ENCODE assay signal across 15 cellular contexts in the genomic region with DNA sequence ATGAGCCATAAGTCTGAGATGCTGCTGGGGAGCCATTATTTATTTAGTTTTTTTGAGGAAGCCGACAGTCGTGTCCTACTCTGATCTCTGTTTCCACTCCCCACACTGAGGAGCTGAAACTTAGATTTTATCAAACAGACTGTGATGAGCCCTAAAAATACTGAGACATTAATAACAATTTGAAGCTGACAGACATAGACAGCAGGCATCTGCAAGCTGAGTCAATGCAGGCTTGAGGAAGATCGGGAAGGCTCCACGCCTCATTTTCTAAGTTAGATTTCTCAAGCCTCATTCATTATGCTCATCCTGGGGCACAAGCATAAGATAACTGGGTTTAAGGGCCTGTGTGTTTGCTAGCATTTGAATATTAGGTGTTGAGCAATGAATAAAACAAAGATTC. TPM values are rescaled to one million over a fixed set of nuclear protein-coding genes. Genes with fewer than 3 reads are reported as not detected.
DNase-seq lines count a peak whose midpoint lies in the region; TF ChIP-seq lines count a peak whose summit lies in the region.
"Had no signal": no experiment of that assay in that cellular context is flagged by ENCODE, and none has a peak within 500 bp of the region (broad histone marks: within the 10 kb centered on the region; RNA-seq: fewer than 3 reads in every experiment).

No MANE protein-coding gene starts in this region.

- H3K18ac ChIP-seq in neuronal stem cell (ENCODE audit: low read length), result no peak overlapping the region

- no peak overlapping the region for H4K8ac ChIP-seq in neuronal stem cell (ENCODE audit: low read depth, low read length)

- H3K27ac ChIP-seq in neuronal stem cell (replicated peaks; ENCODE audit: low read length) (peak overlapping the region; percentile 7), ovary (no peak overlapping the region)
- H3K27ac ChIP-seq: 22Rv1, BLaER1 had no signal

- H3K36me3 Mint-ChIP-seq in brain, result peaks cover 18% of the 10 kb centered on the region

- H3K27me3 ChIP-seq in neuronal stem cell (ENCODE audit: control insufficient read depth in 3 of 3, insufficient read depth in 3 of 3, low read depth in 1 of 3, low read length in 3 of 3), result no peaks in the 10 kb centered on the region
- H3K27me3 ChIP-seq in ovary, result no peaks in the 10 kb centered on the region
- H3K27me3 ChIP-seq: BLaER1 had no signal

- peaks cover 1% of the 10 kb centered on the region for H3K79me1 ChIP-seq in neuronal stem cell (ENCODE audit: low read depth, low read length)

- DNase-seq in NCI-H146 treated with DMSO at 0.1 percent for 48 hours (lab: John Stamatoyannopoulos, UW; ENCODE audit: unreplicated experiment), result peak; percentile 47
- DNase-seq in NCI-H146 (lab: John Stamatoyannopoulos, UW), result no peak
- no peak for DNase-seq in neuronal stem cell (ENCODE audit: low spot score)
- no peak for DNase-seq in SW480 (ENCODE audit: low spot score)
- DNase-seq in ovary, result no peak
- no peak for DNase-seq in NOMO-1 treated with DMSO at 0.1 percent for 48 hours (lab: John Stamatoyannopoulos, UW; ENCODE audit: unreplicated experiment)
- DNase-seq: AML-193; Caco-2; CD8-positive, alpha-beta memory T cell; DND-41; GF-D8 had no signal

- no peak overlapping the region for H2AFZ ChIP-seq in neuronal stem cell (ENCODE audit: low read length)

- TF ChIP-seq CTCF in brain (conservative IDR thresholded peaks at IDR 0.05), result no peak
- no peak for TF ChIP-seq CTCF in ovary (IDR thresholded peaks at IDR 0.05)

- H3K4me3 ChIP-seq in neuronal stem cell (ENCODE audit: low read length in 2 of 2) (no peak overlapping the region), ovary (no peak overlapping the region)
- H3K4me3 ChIP-seq: BLaER1, HAP-1 had no signal

- peak overlapping the region in 3 of 5 experiments; percentile 56 to 69 (median 63) for H3K27ac Mint-ChIP-seq in brain
- H3K27ac Mint-ChIP-seq: CD8-positive, alpha-beta memory T cell had no signal

- no peak overlapping the region for H4K91ac ChIP-seq in neuronal stem cell (ENCODE audit: low read depth, low read length, poor library complexity)

- H3K9me3 ChIP-seq in neuronal stem cell (replicated peaks in 1 of 2; ENCODE audit: control insufficient read depth in 2 of 2, insufficient read depth in 1 of 2, low read depth in 1 of 2, low read length in 2 of 2) (peaks cover 8 to 17% of the 10 kb centered on the region in 2 donors), ovary (no peaks in the 10 kb centered on the region)
- H3K9me3 ChIP-seq: BLaER1, Caco-2, HAP-1 had no signal

- TF ChIP-seq POLR2A in ovary (IDR thresholded peaks at IDR 0.05), result no peak

- WGBS in neuronal stem cell (ENCODE audit: extremely low coverage in 2 of 2, insufficient read length in 2 of 2, insufficient replicate concordance in 1 of 2), 2 donors, result no CpG with 5 or more reads among the region's 4 CpGs
- WGBS in ovary, 3 donors, result 65 to 72% (median 68%) methylated on average over 4 of the region's 4 CpGs

- peak overlapping the region in 1 of 5 experiments; percentile 12 for H3K4me3 Mint-ChIP-seq in brain
- H3K4me3 Mint-ChIP-seq: CD8-positive, alpha-beta memory T cell had no signal

- H3K4me1 Mint-ChIP-seq in brain, result peaks cover 44% of the 10 kb centered on the region
- H3K4me1 Mint-ChIP-seq: CD8-positive, alpha-beta memory T cell had no signal

- intact Hi-C loops in ovary (cut with DNase I), result no loop called here

- no peak overlapping the region for H2BK5ac ChIP-seq in neuronal stem cell (ENCODE audit: low read length)

- H2AK5ac ChIP-seq in neuronal stem cell (ENCODE audit: low read depth, low read length), result no peak overlapping the region

- no peak overlapping the region for H3K23ac ChIP-seq in neuronal stem cell (ENCODE audit: low read depth, low read length, poor library complexity)

- TF ChIP-seq EP300 in ovary (IDR thresholded peaks at IDR 0.05), result no peak

- H3K9me3 Mint-ChIP-seq in brain, result peaks cover 0 to 8% (median 0%) of the 10 kb centered on the region in 5 experiments

- no peak overlapping the region for H2BK120ac ChIP-seq in neuronal stem cell (ENCODE audit: low read depth, low read length)

- H2BK15ac ChIP-seq in neuronal stem cell (ENCODE audit: low read length), result no peak overlapping the region

- H3K4me2 ChIP-seq in neuronal stem cell (ENCODE audit: insufficient read depth, low read length, poor library complexity, severe bottlenecking), result no peak overlapping the region
- H3K4me2 ChIP-seq: BLaER1 had no signal

- H3K14ac ChIP-seq in neuronal stem cell (ENCODE audit: low read length), result no peak overlapping the region

- H2BK12ac ChIP-seq in neuronal stem cell (ENCODE audit: low read length), result no peak overlapping the region

- no peak overlapping the region for H3K9ac ChIP-seq in neuronal stem cell (ENCODE audit: low read depth, low read length, poor library complexity)
- H3K9ac ChIP-seq: BLaER1 had no signal

- H3K27me3 Mint-ChIP-seq in brain, result peaks cover 3% of the 10 kb centered on the region

- H3K4ac ChIP-seq in neuronal stem cell (ENCODE audit: low read length), result no peak overlapping the region

- H3K4me1 ChIP-seq in neuronal stem cell (ENCODE audit: control insufficient read depth in 2 of 2, insufficient read depth in 1 of 2, low read depth in 1 of 2, low read length in 2 of 2), result peaks cover 0 to 6% of the 10 kb centered on the region in 2 donors
- no peaks in the 10 kb centered on the region for H3K4me1 ChIP-seq in ovary (ENCODE audit: insufficient read depth)
- H3K4me1 ChIP-seq: Caco-2 had no signal

- H3K36me3 ChIP-seq in neuronal stem cell (replicated peaks in 1 of 2; ENCODE audit: control insufficient read depth in 2 of 2, insufficient read depth in 2 of 2, low read length in 2 of 2) (no peaks in the 10 kb centered on the region), ovary (no peaks in the 10 kb centered on the region)
- H3K36me3 ChIP-seq: BLaER1, HAP-1 had no signal

RNA-seq across cellular contexts. Expression of a gene that starts 26.3 kb away (rescaled TPM):
- 23.8 TPM for polyA plus RNA-seq in brain (ENCODE audit: insufficient read depth, low read depth, low replicate concordance)
- polyA plus RNA-seq in neuronal stem cell (2013, experiment 1 of 2), result 17.1 TPM
- polyA plus RNA-seq in neuronal stem cell (2013, experiment 2 of 2), result 17.6 TPM
- total RNA-seq in ovary, result 1 to 10 TPM in 6 of 7 donors, under 1 TPM in 1; 0.36 to 4.5 (median 1.5) TPM
- under 1 TPM; 0.45 to 0.93 TPM for polyA plus RNA-seq in ovary

Comparison
In these comparisons a context has a peak if more than half of its experiments do, and no peak if none do; other contexts are left out.
1. RNA of a gene that starts 26.3 kb away (polyA plus RNA-seq): 23.8 TPM in brain (single experiment); 0.45 to 0.93 TPM in ovary; every median in the first group is over 10 times any median in the second.